1 cellular context compared by ENCODE assay signal in the genomic region with DNA sequence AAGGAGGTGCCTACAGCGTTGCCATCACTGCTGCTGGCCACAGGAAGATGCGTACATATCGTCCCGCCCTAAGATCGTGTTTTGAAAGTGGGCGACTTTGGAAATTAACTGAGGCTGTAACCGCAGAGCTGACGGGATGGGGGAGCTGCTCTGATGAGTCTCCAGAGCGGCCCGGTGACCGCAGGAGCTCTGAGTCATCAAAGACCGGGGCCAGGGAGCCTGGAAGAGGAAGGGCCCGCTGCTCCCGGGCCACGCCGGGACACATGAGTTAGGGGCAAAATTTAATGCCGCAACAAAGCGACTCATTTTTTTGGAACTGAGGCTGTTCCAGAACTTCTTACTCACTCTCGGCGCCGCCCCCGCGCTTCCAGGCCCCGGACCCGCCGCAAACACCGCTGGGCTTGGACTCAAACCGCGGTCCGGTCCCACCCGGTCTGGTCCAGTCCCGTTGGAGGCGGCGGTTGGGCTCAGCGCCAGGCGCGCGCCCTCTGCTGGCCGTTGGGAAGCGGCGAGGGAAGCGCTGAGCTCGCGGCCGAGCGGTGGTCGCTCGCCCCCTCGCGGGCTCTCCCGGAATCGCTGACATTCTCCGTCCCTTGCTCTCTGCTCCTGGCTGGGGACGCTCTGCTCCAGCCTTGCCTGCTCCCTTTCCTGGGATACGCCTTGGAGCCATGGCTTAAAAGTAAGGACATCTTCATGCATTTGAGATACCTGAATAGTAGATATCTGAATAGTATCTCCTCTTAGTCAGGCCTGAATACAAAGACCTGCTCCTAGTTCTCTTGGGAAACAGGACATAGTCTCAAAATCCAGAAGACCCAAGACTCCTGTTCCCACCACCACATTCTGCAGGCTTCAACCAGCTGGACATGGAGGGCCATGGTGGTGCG.
TF ChIP-seq lines count a peak whose summit lies in the region.
"Not testable (repeated sequence)": the region's sequence is repeated elsewhere in the genome, so short reads cannot be mapped to it uniquely, and the experiment has no call there.

No MANE protein-coding gene starts in this region.

TF ChIP-seq in K562, 482 proteins besides CTCF, POLR2A, EP300 and RAD21 (continued from another document):
- TF ChIP-seq DEAF1 (CRISPR knock-in tag; IDR thresholded peaks at IDR 0.05) (peak; percentile 38; the same call in 1 of the 2 replicates), NFIC (IDR thresholded peaks at IDR 0.05) (peak; percentile 93), ATF1 (tag; IDR thresholded peaks at IDR 0.05) (0 out of 2 replicates have a peak, but pooled peaks have one; percentile 10), CTBP1 (IDR thresholded peaks at IDR 0.05; ENCODE audit: borderline replicate concordance) (peak; percentile 42; the same call in 1 of the 2 replicates)
- TF ChIP-seq ATF1 (CRISPR knock-in tag; IDR thresholded peaks at IDR 0.05): not testable (repeated sequence)
